Comparison of ENCODE assay signal across 13 cellular contexts in genomic region chr13:28602580-28602979, GRCh38. TPM values are rescaled to one million over a fixed set of nuclear protein-coding genes. Genes with fewer than 3 reads are reported as not detected.
A peak's percentile ranks its signal among the peaks of the same experiment; 100 is the strongest.
DNase-seq lines count a peak whose midpoint lies in the region; ATAC-seq, FAIRE-seq and TF ChIP-seq lines count a peak whose summit lies in the region.
"Had no signal": no experiment of that assay in that cellular context is flagged by ENCODE, and none has a peak within 500 bp of the region (broad histone marks: within the 10 kb centered on the region; RNA-seq: fewer than 3 reads in every experiment).

No MANE protein-coding gene starts in this region.

- H3K4ac ChIP-seq in IMR-90 (ENCODE audit: low read depth, low read length) (peak overlapping the region; percentile 59), H1 (replicated peaks; ENCODE audit: insufficient read length, low read depth, low read length) (no peak overlapping the region)

- no peak overlapping the region for H3K4me2 ChIP-seq in IMR-90 (ENCODE audit: low read depth, low read length)
- no peak overlapping the region for H3K4me2 ChIP-seq in H1 (ENCODE audit: insufficient read depth in 1 of 2, low read depth in 2 of 2, low read length in 2 of 2)
- peak overlapping the region; percentile 76 for H3K4me2 ChIP-seq in smooth muscle cell
- H3K4me2 ChIP-seq: A549 had no signal

- no peaks in the 10 kb centered on the region for H3K27me3 ChIP-seq in IMR-90 (ENCODE audit: control insufficient read depth, insufficient read depth, low read length)
- no peaks in the 10 kb centered on the region for H3K27me3 ChIP-seq in H1 (replicated peaks in 1 of 4; ENCODE audit: control insufficient read depth in 3 of 4, extremely low read depth in 1 of 4, insufficient read depth in 3 of 4, low read length in 3 of 4)
- no peaks in the 10 kb centered on the region for H3K27me3 ChIP-seq in smooth muscle cell (ENCODE audit: low read depth)

- H3K23ac ChIP-seq in IMR-90 (ENCODE audit: low read depth, low read length): peak overlapping the region; percentile 33; the same call in 1 of the 2 replicates
- no peak overlapping the region for H3K23ac ChIP-seq in H1 (ENCODE audit: insufficient read length)

- intact Hi-C loops in IMR-90 (cut with micrococcal nuclease) (no loop called here), mucosa of descending colon (cut with DNase I, micrococcal nuclease) (no loop called here)

- no peak overlapping the region for H2BK12ac ChIP-seq in H1 (ENCODE audit: low read depth, low read length)

- TF ChIP-seq CTCF in IMR-90 (conservative IDR thresholded peaks at IDR 0.05; ENCODE audit: low read depth, low read length) (no peak), H1 (IDR thresholded peaks at IDR 0.05; ENCODE audit: control extremely low read depth in 1 of 3, insufficient read depth in 1 of 3, low read depth in 1 of 3, low read length in 3 of 3) (no peak), mucosa of descending colon (IDR thresholded peaks at IDR 0.05) (no peak), smooth muscle cell (IDR thresholded peaks at IDR 0.05; ENCODE audit: borderline replicate concordance, insufficient read depth, poor library complexity, severe bottlenecking) (no peak)

- peak overlapping the region; percentile 63; the same call in 1 of the 2 replicates for H3K14ac ChIP-seq in IMR-90 (replicated peaks; ENCODE audit: low read depth, low read length)
- no peak overlapping the region for H3K14ac ChIP-seq in H1 (ENCODE audit: insufficient read length)

- H3K36me3 ChIP-seq in IMR-90 (ENCODE audit: control insufficient read depth, insufficient read depth, low read length) (no peaks in the 10 kb centered on the region), H1 (ENCODE audit: control insufficient read depth in 2 of 4, insufficient read depth in 4 of 4, low read length in 3 of 4) (no peaks in the 10 kb centered on the region), mucosa of descending colon (ENCODE audit: low read depth) (no peaks in the 10 kb centered on the region), smooth muscle cell (ENCODE audit: low read depth) (no peaks in the 10 kb centered on the region)

- H3F3A ChIP-seq in smooth muscle cell (ENCODE audit: low read depth): peaks cover 12% of the 10 kb centered on the region

- no peaks in the 10 kb centered on the region for H3K23me2 ChIP-seq in H1 (ENCODE audit: low read depth, low read length)

- POLR2A ChIA-PET in IMR-90 (lab: Charles Lee; ENCODE audit: unreplicated experiment) (no interaction called here), H1 (lab: Charles Lee; ENCODE audit: partially characterized antibody) (no interaction called here)

- H3K9me3 ChIP-seq in IMR-90 (ENCODE audit: control insufficient read depth, insufficient read depth, low read length): peaks cover 6% of the 10 kb centered on the region; the same call in 1 of the 2 replicates
- no peaks in the 10 kb centered on the region for H3K9me3 ChIP-seq in H1 (ENCODE audit: insufficient read depth in 2 of 2, low read depth in 1 of 2, low read length in 1 of 2)
- H3K9me3 ChIP-seq in mucosa of descending colon: no peaks in the 10 kb centered on the region
- H3K9me3 ChIP-seq in smooth muscle cell (replicated peaks; ENCODE audit: low read depth): no peaks in the 10 kb centered on the region
- H3K9me3 ChIP-seq: A549, Caco-2 had no signal

- no peaks in the 10 kb centered on the region for H3K79me1 ChIP-seq in IMR-90 (ENCODE audit: low read depth in 1 of 2, low read length in 2 of 2)
- H3K79me1 ChIP-seq in H1 (ENCODE audit: low read depth, low read length): no peaks in the 10 kb centered on the region

- in situ Hi-C loops in IMR-90 (cut with MboI; ENCODE audit: low sequenced_read_pairs): no loop called here

- no peak overlapping the region for H2AK5ac ChIP-seq in IMR-90 (ENCODE audit: low read depth, low read length)
- H2AK5ac ChIP-seq in H1 (ENCODE audit: low read depth, low read length): no peak overlapping the region

- H2AK9ac ChIP-seq in IMR-90 (replicated peaks; ENCODE audit: low read depth, low read length, poor library complexity): no peak overlapping the region

- H3K56ac ChIP-seq in IMR-90 (ENCODE audit: extremely low read depth, insufficient read depth, low read length) (no peak overlapping the region), H1 (replicated peaks; ENCODE audit: insufficient read length, low read depth, low read length) (no peak overlapping the region)

- H4K5ac ChIP-seq in IMR-90 (ENCODE audit: low read depth, low read length): no peak overlapping the region
- H4K5ac ChIP-seq in H1 (ENCODE audit: insufficient read length, low read depth, low read length): no peak overlapping the region

- H3K4me1 ChIP-seq in IMR-90 (ENCODE audit: control insufficient read depth, insufficient read depth, low read length) (peaks cover 2% of the 10 kb centered on the region; the same call in 1 of the 2 replicates), H1 (replicated peaks in 1 of 4; ENCODE audit: control insufficient read depth in 3 of 4, insufficient read depth in 4 of 4, low read length in 3 of 4) (no peaks in the 10 kb centered on the region), mucosa of descending colon (ENCODE audit: low read depth) (no peaks in the 10 kb centered on the region), smooth muscle cell (ENCODE audit: low read depth) (peaks cover 3% of the 10 kb centered on the region)
- H3K4me1 ChIP-seq: A549, Caco-2 had no signal

- H2BK120ac ChIP-seq in IMR-90 (ENCODE audit: low read depth, low read length) (peak overlapping the region; percentile 74), H1 (replicated peaks; ENCODE audit: low read depth, low read length) (no peak overlapping the region)

- ATAC-seq in IMR-90 (ENCODE audit: low read depth) (no peak; the same call in 1 of the 2 replicates), mucosa of descending colon (peak; percentile 55), GM21737 (IDR thresholded peaks at IDR 0.05; ENCODE audit: unreplicated experiment) (no peak)
- ATAC-seq: A549 had no signal

- H4K8ac ChIP-seq in IMR-90 (ENCODE audit: low read depth in 2 of 2, low read length in 2 of 2): peak overlapping the region; percentile 8 to 51; a peak in 3 of 4 replicates
- H4K8ac ChIP-seq in H1 (ENCODE audit: extremely low read depth, insufficient read depth, low read length): no peak overlapping the region

- H3K9ac ChIP-seq in IMR-90 (ENCODE audit: low read depth, low read length) (no peak overlapping the region), H1 (replicated peaks in 1 of 4; ENCODE audit: extremely low read depth in 1 of 4, low read depth in 3 of 4, low read length in 3 of 4) (no peak overlapping the region), smooth muscle cell (ENCODE audit: low read depth) (no peak overlapping the region)

- H4K20me1 ChIP-seq in IMR-90 (ENCODE audit: insufficient read depth, low read length) (no peaks in the 10 kb centered on the region), H1 (replicated peaks in 1 of 2; ENCODE audit: control insufficient read depth in 1 of 2, insufficient read depth in 2 of 2, low read length in 2 of 2) (no peaks in the 10 kb centered on the region), smooth muscle cell (ENCODE audit: low read depth) (no peaks in the 10 kb centered on the region)

- dilution Hi-C loops in IMR-90 (cut with HindIII; ENCODE audit: low sequenced_read_pairs, unreplicated experiment): no loop called here

- BruUV-seq in IMR-90 (replicated peaks; lab: Mats Ljungman, UMichigan): no TSS peak

- no peak for TF ChIP-seq POLR2A in IMR-90 (IDR thresholded peaks at IDR 0.05; ENCODE audit: low read depth, low read length)
- no peak for TF ChIP-seq POLR2A in H1 (IDR thresholded peaks at IDR 0.05; ENCODE audit: control extremely low read depth in 1 of 2, low read depth in 2 of 2, low read length in 2 of 2)

- CTCF ChIA-PET in IMR-90 (lab: Yijun Ruan, JAX): no interaction called here
- CTCF ChIA-PET in H1 (lab: Charles Lee; ENCODE audit: partially characterized antibody): interaction anchor here (1.1 kb wide), 1 partner anchor 53 kb away, joined by 4 read pairs; no protein-coding TSS in a partner anchor

- H3K4me3 ChIP-seq in IMR-90 (ENCODE audit: insufficient read depth, low read depth, low read length): no peak overlapping the region
- H3K4me3 ChIP-seq in H1 (ENCODE audit: extremely low read depth in 1 of 4, insufficient read depth in 2 of 4, low read depth in 3 of 4, low read length in 4 of 4): no peak overlapping the region
- no peak overlapping the region for H3K4me3 ChIP-seq in mucosa of descending colon
- no peak overlapping the region for H3K4me3 ChIP-seq in smooth muscle cell
- H3K4me3 ChIP-seq: A549 had no signal

- DNase-seq in IMR-90 (no peak), H1 (ENCODE audit: low read depth in 1 of 2, low spot score in 2 of 2) (no peak), mucosa of descending colon (no peak), smooth muscle cell (lab: John Stamatoyannopoulos, UW; ENCODE audit: unreplicated experiment) (no peak), AML-193 (lab: John Stamatoyannopoulos, UW) (no peak)
- no peak for DNase-seq in stimulated activated CD4-positive, alpha-beta T cell treated with anti-CD3 and anti-CD28 coated beads, Interleukin-15, amount 100 ng/mL, for 24 hours
- DNase-seq: Caco-2; CD8-positive, alpha-beta memory T cell; GF-D8; H7 had no signal

- H3K18ac ChIP-seq in IMR-90 (ENCODE audit: low read depth, low read length) (0 out of 2 replicates have a peak overlapping the region, but pooled peaks have one; percentile 45), H1 (ENCODE audit: extremely low read depth, low read length) (no peak overlapping the region)

- TF ChIP-seq RAD21 in IMR-90 (IDR thresholded peaks at IDR 0.05; ENCODE audit: low read length): no peak
- no peak for TF ChIP-seq RAD21 in H1 (IDR thresholded peaks at IDR 0.05 in 1 of 2, conservative IDR thresholded peaks at IDR 0.05 in 1 of 2; ENCODE audit: low read depth in 2 of 2, low read length in 2 of 2)

- H3K27ac ChIP-seq in IMR-90 (ENCODE audit: insufficient read depth, low read length): no peak overlapping the region
- no peak overlapping the region for H3K27ac ChIP-seq in H1 (ENCODE audit: low read depth, low read length)
- H3K27ac ChIP-seq in smooth muscle cell (ENCODE audit: low read depth): peak overlapping the region; percentile 62
- H3K27ac ChIP-seq: A549 had no signal

- no peak for FAIRE-seq in H1 (lab: Jason Lieb, UNC)
- FAIRE-seq: A549, GM19239 had no signal

- no CpG with 5 or more reads among the region's 2 CpGs for WGBS in IMR-90 (ENCODE audit: extremely low coverage in 2 of 2, insufficient read length in 1 of 2), 2 experiments
- 89% methylated on average over 2 of the region's 2 CpGs; no CpG with 5 or more reads in 1 of the 2 experiments for WGBS in H1 (ENCODE audit: extremely low coverage in 1 of 2, insufficient coverage in 1 of 2, insufficient read length in 1 of 2, insufficient replicate concordance in 2 of 2, low coverage in 1 of 2, low lambda C conversion rate in 2 of 2, missing lambda C conversion rate in 1 of 2), 2 experiments
- 60% methylated on average over 2 of the region's 2 CpGs for WGBS in smooth muscle cell (ENCODE audit: low lambda C conversion rate)

- H3K9me1 ChIP-seq in IMR-90 (ENCODE audit: insufficient read depth, low read length): no peaks in the 10 kb centered on the region

- H2BK20ac ChIP-seq in IMR-90 (ENCODE audit: low read depth, low read length): peak overlapping the region; percentile 55
- no peak overlapping the region for H2BK20ac ChIP-seq in H1 (ENCODE audit: low read length)

- H2BK15ac ChIP-seq in IMR-90 (ENCODE audit: low read depth, low read length) (peak overlapping the region; percentile 23; the same call in 2 of the 3 replicates), H1 (ENCODE audit: low read length) (no peak overlapping the region)

- peak overlapping the region; percentile 61 for H4K91ac ChIP-seq in IMR-90 (ENCODE audit: insufficient read depth, low read depth, low read length)
- no peak overlapping the region for H4K91ac ChIP-seq in H1 (replicated peaks; ENCODE audit: insufficient read length, low read length)

- H2AFZ ChIP-seq in IMR-90 (replicated peaks; ENCODE audit: low read length, poor library complexity) (peak overlapping the region; percentile 83), H1 (ENCODE audit: low read length) (peak overlapping the region; percentile 93), smooth muscle cell (ENCODE audit: low read depth) (peak overlapping the region; percentile 86)

- H2BK5ac ChIP-seq in IMR-90 (ENCODE audit: low read depth, low read length, poor library complexity, severe bottlenecking) (no peak overlapping the region), H1 (ENCODE audit: low read depth, low read length) (no peak overlapping the region)

- TF ChIP-seq EP300 in H1 (IDR thresholded peaks at IDR 0.05; ENCODE audit: borderline replicate concordance in 1 of 2, low read depth in 2 of 2, low read length in 2 of 2): no peak

- H3K79me2 ChIP-seq in H1 (ENCODE audit: control insufficient read depth in 1 of 2, insufficient read depth in 2 of 2, low read length in 2 of 2): no peaks in the 10 kb centered on the region
- no peaks in the 10 kb centered on the region for H3K79me2 ChIP-seq in smooth muscle cell (ENCODE audit: low read depth)

RNA-seq across cellular contexts. Expression of gene POMP, which starts 56.4 kb away (rescaled TPM):
- total RNA-seq in IMR-90 (2012; rRNA removed) (60.2 and 117 TPM in 2 replicates), mucosa of descending colon (10 to 100 TPM; 56.9 to 68.4 (median 60.2) TPM), smooth muscle cell (128 and 134 TPM in 2 replicates)
- polyA plus RNA-seq in IMR-90 (2012; rRNA removed) (54.0 and 68.4 TPM in 2 replicates), H1 (2011; rRNA removed) (16.1 and 38.4 TPM in 2 replicates), smooth muscle cell (245 and 265 TPM in 2 replicates)
- polyA plus RNA-seq in IMR-90 (2012; cell fraction: cytosol; rRNA removed): 8.4 and 14.3 TPM in 2 replicates
- 1.6 and 18.6 TPM in 2 replicates for polyA plus RNA-seq in IMR-90 (2012; cell fraction: nucleus; rRNA removed; ENCODE audit: low replicate concordance)
- total RNA-seq in H1 (2021; fragmentation: NEBNext Ultra II Directional; extraction: Animal tissue kit (Norgen Biotek cat#: 25700)): 111 and 115 TPM in 2 replicates
- polyA plus RNA-seq in H1 (2011; cell fraction: cytosol; rRNA removed): 42.5 TPM
- 5.1 TPM for polyA plus RNA-seq in H1 (2011; cell fraction: nucleus; rRNA removed)
- 107 to 210 TPM (median 113 TPM) in 4 replicates for polyA plus RNA-seq in H1 (2012, experiment 1 of 2)
- 79.5 TPM for polyA plus RNA-seq in H1 (2012, experiment 2 of 2)
- 131 TPM for polyA plus RNA-seq in H1 (2013, experiment 1 of 2)
- 131 TPM for polyA plus RNA-seq in H1 (2013, experiment 2 of 2)
- 17.9 and 21.3 TPM in 2 replicates for polyA minus RNA-seq in H1 (2011; rRNA and poly(A)+ RNA removed)
- 20.0 TPM for polyA minus RNA-seq in H1 (2011; cell fraction: cytosol; rRNA and poly(A)+ RNA removed)
- polyA minus RNA-seq in H1 (2011; cell fraction: nucleus; rRNA and poly(A)+ RNA removed): 11.6 TPM
